In the genomic region with DNA sequence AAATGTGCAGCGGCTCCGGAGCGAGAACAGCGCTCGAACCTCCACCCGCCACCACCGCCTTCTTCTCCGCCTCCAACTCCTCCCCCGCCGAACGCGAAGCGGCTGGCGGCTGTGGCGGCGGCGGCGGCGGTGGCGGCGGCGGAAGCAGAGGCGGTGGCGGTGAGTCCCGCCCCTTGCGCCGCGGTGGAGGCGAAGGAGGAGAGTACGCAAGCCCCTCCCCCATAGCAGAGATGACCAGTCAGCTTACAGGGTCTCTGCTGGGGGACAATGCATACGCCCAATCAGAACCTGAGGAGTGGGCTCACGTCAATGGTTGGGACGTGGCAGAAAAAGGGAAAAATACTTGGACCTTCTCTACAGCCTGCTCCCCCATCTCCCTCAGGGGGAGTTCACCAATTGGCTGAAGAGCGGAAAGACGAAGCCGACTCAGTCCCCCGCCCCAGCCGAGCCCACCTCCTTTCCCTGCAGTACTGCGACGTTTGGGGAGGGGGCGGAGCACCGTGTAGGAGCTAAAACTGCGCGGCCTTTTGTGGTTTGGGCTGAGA, we compare ENCODE assay signal across 1 cellular context.
TF ChIP-seq lines count a peak whose summit lies in the region.

PJA2 (minus strand) TSS at position 131 of the 545 bp plus-strand sequence. CDS start 26,541 bp downstream, outside the sequence.

TF ChIP-seq in K562, 482 proteins besides CTCF, POLR2A, EP300 and RAD21 (continued from another document and continues in another):
- TF ChIP-seq, protein P1, sequence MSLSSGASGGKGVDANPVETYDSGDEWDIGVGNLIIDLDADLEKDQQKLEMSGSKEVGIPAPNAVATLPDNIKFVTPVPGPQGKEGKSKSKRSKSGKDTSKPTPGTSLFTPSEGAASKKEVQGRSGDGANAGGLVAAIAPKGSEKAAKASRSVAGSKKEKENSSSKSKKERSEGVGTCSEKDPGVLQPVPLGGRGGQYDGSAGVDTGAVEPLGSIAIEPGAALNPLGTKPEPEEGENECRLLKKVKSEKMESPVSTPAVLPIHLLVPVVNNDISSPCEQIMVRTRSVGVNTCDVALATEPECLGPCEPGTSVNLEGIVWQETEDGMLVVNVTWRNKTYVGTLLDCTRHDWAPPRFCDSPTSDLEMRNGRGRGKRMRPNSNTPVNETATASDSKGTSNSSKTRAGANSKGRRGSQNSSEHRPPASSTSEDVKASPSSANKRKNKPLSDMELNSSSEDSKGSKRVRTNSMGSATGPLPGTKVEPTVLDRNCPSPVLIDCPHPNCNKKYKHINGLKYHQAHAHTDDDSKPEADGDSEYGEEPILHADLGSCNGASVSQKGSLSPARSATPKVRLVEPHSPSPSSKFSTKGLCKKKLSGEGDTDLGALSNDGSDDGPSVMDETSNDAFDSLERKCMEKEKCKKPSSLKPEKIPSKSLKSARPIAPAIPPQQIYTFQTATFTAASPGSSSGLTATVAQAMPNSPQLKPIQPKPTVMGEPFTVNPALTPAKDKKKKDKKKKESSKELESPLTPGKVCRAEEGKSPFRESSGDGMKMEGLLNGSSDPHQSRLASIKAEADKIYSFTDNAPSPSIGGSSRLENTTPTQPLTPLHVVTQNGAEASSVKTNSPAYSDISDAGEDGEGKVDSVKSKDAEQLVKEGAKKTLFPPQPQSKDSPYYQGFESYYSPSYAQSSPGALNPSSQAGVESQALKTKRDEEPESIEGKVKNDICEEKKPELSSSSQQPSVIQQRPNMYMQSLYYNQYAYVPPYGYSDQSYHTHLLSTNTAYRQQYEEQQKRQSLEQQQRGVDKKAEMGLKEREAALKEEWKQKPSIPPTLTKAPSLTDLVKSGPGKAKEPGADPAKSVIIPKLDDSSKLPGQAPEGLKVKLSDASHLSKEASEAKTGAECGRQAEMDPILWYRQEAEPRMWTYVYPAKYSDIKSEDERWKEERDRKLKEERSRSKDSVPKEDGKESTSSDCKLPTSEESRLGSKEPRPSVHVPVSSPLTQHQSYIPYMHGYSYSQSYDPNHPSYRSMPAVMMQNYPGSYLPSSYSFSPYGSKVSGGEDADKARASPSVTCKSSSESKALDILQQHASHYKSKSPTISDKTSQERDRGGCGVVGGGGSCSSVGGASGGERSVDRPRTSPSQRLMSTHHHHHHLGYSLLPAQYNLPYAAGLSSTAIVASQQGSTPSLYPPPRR (CRISPR knock-in tag; IDR thresholded peaks at IDR 0.05; ENCODE audit: borderline replicate concordance) = no peak
- TF ChIP-seq MED1 (CRISPR knock-in tag; IDR thresholded peaks at IDR 0.05; ENCODE audit: borderline replicate concordance) (no peak), TAF9B (IDR thresholded peaks at IDR 0.05; ENCODE audit: partially characterized antibody) (no peak), ZBTB5 (IDR thresholded peaks at IDR 0.05) (no peak), GTF2A2 (tag; IDR thresholded peaks at IDR 0.05) (no peak), MIER1 (IDR thresholded peaks at IDR 0.05; ENCODE audit: low read depth) (no peak), MTA2 (IDR thresholded peaks at IDR 0.05; ENCODE audit: low read depth) (no peak), GTF2E2 (tag; IDR thresholded peaks at IDR 0.05) (no peak), HDAC6 (IDR thresholded peaks at IDR 0.05; ENCODE audit: low read depth, low read length) (no peak), KHSRP (IDR thresholded peaks at IDR 0.05) (no peak), RAD51 (IDR thresholded peaks at IDR 0.05; ENCODE audit: borderline replicate concordance, low read depth) (no peak), CAMTA2 (CRISPR knock-in tag; conservative IDR thresholded peaks at IDR 0.05) (no peak), YBX1 (IDR thresholded peaks at IDR 0.05) (no peak), NFATC3 (IDR thresholded peaks at IDR 0.05) (no peak), ZNF584 (CRISPR knock-in tag; IDR thresholded peaks at IDR 0.05; ENCODE audit: low read depth) (no peak), RFX5 (IDR thresholded peaks at IDR 0.05; ENCODE audit: low read depth, low read length) (peak; percentile 95), ZNF140 (CRISPR knock-in tag; IDR thresholded peaks at IDR 0.05) (no peak), ILF3 (IDR thresholded peaks at IDR 0.05; ENCODE audit: borderline replicate concordance) (no peak), ZNF134 (CRISPR knock-in tag; conservative IDR thresholded peaks at IDR 0.05) (no peak), FOXJ2 (tag; IDR thresholded peaks at IDR 0.05) (no peak), PKNOX1 (IDR thresholded peaks at IDR 0.05) (peak; percentile 98), NFXL1 (CRISPR knock-in tag; IDR thresholded peaks at IDR 0.05) (no peak), HLTF (IDR thresholded peaks at IDR 0.05) (no peak), FOXA3 (CRISPR knock-in tag; conservative IDR thresholded peaks at IDR 0.05 in 1 of 2, IDR thresholded peaks at IDR 0.05 in 1 of 2) (no peak), POLR2AphosphoS5 (IDR thresholded peaks at IDR 0.05; ENCODE audit: control insufficient read depth, insufficient read depth, low read depth, low read length) (peak; percentile 44; the same call in 1 of the 2 replicates), CXXC5 (CRISPR knock-in tag; IDR thresholded peaks at IDR 0.05) (peak; percentile 79), HDAC3 (IDR thresholded peaks at IDR 0.05; ENCODE audit: borderline replicate concordance, partially characterized antibody) (no peak), JUNB (CRISPR knock-in tag; conservative IDR thresholded peaks at IDR 0.05) (no peak), SAFB (IDR thresholded peaks at IDR 0.05; ENCODE audit: borderline replicate concordance, low read depth, low read length) (no peak), DDX20 (tag; IDR thresholded peaks at IDR 0.05; ENCODE audit: low read depth) (no peak), CSDE1 (IDR thresholded peaks at IDR 0.05) (no peak), POU5F1 (IDR thresholded peaks at IDR 0.05; ENCODE audit: borderline replicate concordance, low read depth, low read length, partially characterized antibody) (no peak), SMARCC2 (IDR thresholded peaks at IDR 0.05; ENCODE audit: low read depth) (no peak), ZNF239 (CRISPR knock-in tag; IDR thresholded peaks at IDR 0.05) (no peak), U2AF2 (optimal IDR thresholded peaks at IDR 0.05; ENCODE audit: low read depth, low read length) (no peak), TGIF2 (CRISPR knock-in tag; IDR thresholded peaks at IDR 0.05) (no peak), RBM39 (optimal IDR thresholded peaks at IDR 0.05; ENCODE audit: low read depth, low read length) (no peak), SMARCA4 (IDR thresholded peaks at IDR 0.05) (no peak), CBX3 (IDR thresholded peaks at IDR 0.05; ENCODE audit: borderline replicate concordance in 1 of 2, low read length in 2 of 2) (no peak), NR3C1 (CRISPR knock-in tag; IDR thresholded peaks at IDR 0.05) (no peak), POLR2B (IDR thresholded peaks at IDR 0.05; ENCODE audit: low read depth, partially characterized antibody) (no peak), ZNF133 (CRISPR knock-in tag; IDR thresholded peaks at IDR 0.05) (no peak), HNRNPK (IDR thresholded peaks at IDR 0.05; ENCODE audit: low read depth, low read length, poor library complexity, severe bottlenecking) (no peak), HMG20B (CRISPR knock-in tag; IDR thresholded peaks at IDR 0.05) (no peak), CBFA2T3 (IDR thresholded peaks at IDR 0.05) (no peak), STAT5A (IDR thresholded peaks at IDR 0.05; ENCODE audit: borderline replicate concordance, low read length) (no peak), ZFP36 (IDR thresholded peaks at IDR 0.05; ENCODE audit: low read depth, low read length, partially characterized antibody) (no peak), XRCC3 (IDR thresholded peaks at IDR 0.05) (no peak), SREBF1 (IDR thresholded peaks at IDR 0.05; ENCODE audit: borderline replicate concordance, low read depth, low read length) (no peak), FOXA1 (IDR thresholded peaks at IDR 0.05; ENCODE audit: borderline replicate concordance) (no peak), ZNF398 (CRISPR knock-in tag; IDR thresholded peaks at IDR 0.05) (no peak), ZNF695 (CRISPR knock-in tag; IDR thresholded peaks at IDR 0.05) (no peak), ZBTB1 (CRISPR knock-in tag; IDR thresholded peaks at IDR 0.05; ENCODE audit: borderline replicate concordance, low read depth) (peak; percentile 100), NFYB (IDR thresholded peaks at IDR 0.05; ENCODE audit: extremely low read depth, insufficient read length) (peak; percentile 78), ZNF668 (CRISPR knock-in tag; IDR thresholded peaks at IDR 0.05) (no peak), CBFA2T2 (conservative IDR thresholded peaks at IDR 0.05) (no peak), IFI16 (CRISPR knock-in tag; IDR thresholded peaks at IDR 0.05) (no peak)
- TF ChIP-seq, protein P2, sequence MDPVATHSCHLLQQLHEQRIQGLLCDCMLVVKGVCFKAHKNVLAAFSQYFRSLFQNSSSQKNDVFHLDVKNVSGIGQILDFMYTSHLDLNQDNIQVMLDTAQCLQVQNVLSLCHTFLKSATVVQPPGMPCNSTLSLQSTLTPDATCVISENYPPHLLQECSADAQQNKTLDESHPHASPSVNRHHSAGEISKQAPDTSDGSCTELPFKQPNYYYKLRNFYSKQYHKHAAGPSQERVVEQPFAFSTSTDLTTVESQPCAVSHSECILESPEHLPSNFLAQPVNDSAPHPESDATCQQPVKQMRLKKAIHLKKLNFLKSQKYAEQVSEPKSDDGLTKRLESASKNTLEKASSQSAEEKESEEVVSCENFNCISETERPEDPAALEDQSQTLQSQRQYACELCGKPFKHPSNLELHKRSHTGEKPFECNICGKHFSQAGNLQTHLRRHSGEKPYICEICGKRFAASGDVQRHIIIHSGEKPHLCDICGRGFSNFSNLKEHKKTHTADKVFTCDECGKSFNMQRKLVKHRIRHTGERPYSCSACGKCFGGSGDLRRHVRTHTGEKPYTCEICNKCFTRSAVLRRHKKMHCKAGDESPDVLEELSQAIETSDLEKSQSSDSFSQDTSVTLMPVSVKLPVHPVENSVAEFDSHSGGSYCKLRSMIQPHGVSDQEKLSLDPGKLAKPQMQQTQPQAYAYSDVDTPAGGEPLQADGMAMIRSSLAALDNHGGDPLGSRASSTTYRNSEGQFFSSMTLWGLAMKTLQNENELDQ (CRISPR knock-in tag; IDR thresholded peaks at IDR 0.05; ENCODE audit: borderline replicate concordance) = no peak
- TF ChIP-seq, protein P3, sequence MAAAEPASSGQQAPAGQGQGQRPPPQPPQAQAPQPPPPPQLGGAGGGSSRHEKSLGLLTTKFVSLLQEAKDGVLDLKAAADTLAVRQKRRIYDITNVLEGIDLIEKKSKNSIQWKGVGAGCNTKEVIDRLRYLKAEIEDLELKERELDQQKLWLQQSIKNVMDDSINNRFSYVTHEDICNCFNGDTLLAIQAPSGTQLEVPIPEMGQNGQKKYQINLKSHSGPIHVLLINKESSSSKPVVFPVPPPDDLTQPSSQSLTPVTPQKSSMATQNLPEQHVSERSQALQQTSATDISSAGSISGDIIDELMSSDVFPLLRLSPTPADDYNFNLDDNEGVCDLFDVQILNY (CRISPR knock-in tag; IDR thresholded peaks at IDR 0.05) = no peak
- TF ChIP-seq, protein P4, sequence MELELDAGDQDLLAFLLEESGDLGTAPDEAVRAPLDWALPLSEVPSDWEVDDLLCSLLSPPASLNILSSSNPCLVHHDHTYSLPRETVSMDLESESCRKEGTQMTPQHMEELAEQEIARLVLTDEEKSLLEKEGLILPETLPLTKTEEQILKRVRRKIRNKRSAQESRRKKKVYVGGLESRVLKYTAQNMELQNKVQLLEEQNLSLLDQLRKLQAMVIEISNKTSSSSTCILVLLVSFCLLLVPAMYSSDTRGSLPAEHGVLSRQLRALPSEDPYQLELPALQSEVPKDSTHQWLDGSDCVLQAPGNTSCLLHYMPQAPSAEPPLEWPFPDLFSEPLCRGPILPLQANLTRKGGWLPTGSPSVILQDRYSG (tag; conservative IDR thresholded peaks at IDR 0.05; ENCODE audit: low read depth) = no peak
